ENCODE assay signal across 9 cellular contexts in genomic region chr9:111957856-111958631, GRCh38.
DNase-seq lines count a peak whose midpoint lies in the region; ATAC-seq and TF ChIP-seq lines count a peak whose summit lies in the region.
"Had no signal": no experiment of that assay in that cellular context is flagged by ENCODE, and none has a peak within 500 bp of the region (broad histone marks: within the 10 kb centered on the region; RNA-seq: fewer than 3 reads in every experiment).

No MANE protein-coding gene starts in this region.

- no peak for TF ChIP-seq CTCF in Caco-2 (IDR thresholded peaks at IDR 0.05; ENCODE audit: insufficient read depth in 1 of 2, low read depth in 1 of 2, low read length in 1 of 2, severe bottlenecking in 1 of 2, unreplicated experiment in 1 of 2)
- no peak for TF ChIP-seq CTCF in astrocyte of the cerebellum (IDR thresholded peaks at IDR 0.05; ENCODE audit: low read depth, low read length, missing control alignments)
- no peak for TF ChIP-seq CTCF in right lobe of liver (IDR thresholded peaks at IDR 0.05)

- no peak for TF ChIP-seq POLR2A in right lobe of liver (IDR thresholded peaks at IDR 0.05)

- no peaks in the 10 kb centered on the region for H3K9me3 Mint-ChIP-seq in Caco-2 (ENCODE audit: unreplicated experiment)

- H3K36me3 Mint-ChIP-seq in Caco-2 (ENCODE audit: insufficient read depth, unreplicated experiment): no peaks in the 10 kb centered on the region

- peak overlapping the region; percentile 57 for H3K27ac Mint-ChIP-seq in Caco-2 (ENCODE audit: unreplicated experiment)

- peaks cover 23% of the 10 kb centered on the region for H3K4me1 ChIP-seq in Caco-2
- peaks cover 0 to 10% (median 0%) of the 10 kb centered on the region in 4 donors for H3K4me1 ChIP-seq in right lobe of liver
- no peaks in the 10 kb centered on the region for H3K4me1 ChIP-seq in aorta (ENCODE audit: control insufficient read depth in 1 of 2, insufficient read depth in 2 of 2, low read length in 2 of 2)

- H3K27ac ChIP-seq in right lobe of liver (no peak overlapping the region), aorta (ENCODE audit: low read depth in 1 of 2, low read length in 2 of 2) (peak overlapping the region in 1 of 2 donors; percentile 7)
- H3K27ac ChIP-seq: neutrophil had no signal

- CTCF ChIA-PET in Caco-2 (lab: Charles Lee): interaction anchor here (0.7 kb wide), 1 partner anchor 223 kb away, joined by 8 read pairs; no protein-coding TSS in a partner anchor

- H3K27me3 Mint-ChIP-seq in Caco-2 (ENCODE audit: insufficient read depth, unreplicated experiment): no peaks in the 10 kb centered on the region

- H3K4me3 ChIP-seq in Caco-2 (ENCODE audit: low read depth, low read length) (no peak overlapping the region), astrocyte of the cerebellum (ENCODE audit: low read depth, low read length) (peak overlapping the region; percentile 16), right lobe of liver (no peak overlapping the region), aorta (ENCODE audit: low read length in 2 of 2) (no peak overlapping the region)

- 27% methylated on average over 3 of the region's 3 CpGs for WGBS in right lobe of liver (ENCODE audit: insufficient coverage, low coverage, low lambda C conversion rate, missing lambda C conversion rate)
- 0 to 2% methylated on average over 3 of the region's 3 CpGs for WGBS in aorta, 2 donors

- no TSS peak for BruUV-seq in Caco-2 (replicated peaks; lab: Mats Ljungman, UMichigan)

- no peaks in the 10 kb centered on the region for H3K9me3 ChIP-seq in Caco-2
- no peaks in the 10 kb centered on the region for H3K9me3 ChIP-seq in right lobe of liver
- H3K9me3 ChIP-seq in aorta (ENCODE audit: control insufficient read depth, low read length): no peaks in the 10 kb centered on the region
- H3K9me3 ChIP-seq: neutrophil had no signal

- intact Hi-C loops in Caco-2 (cut with micrococcal nuclease; ENCODE audit: unreplicated experiment): no loop called here
- intact Hi-C loops in right lobe of liver (cut with DNase I): no loop called here
- intact Hi-C loops in aorta (cut with DNase I): no loop called here

- no peak overlapping the region for H3K4me3 Mint-ChIP-seq in Caco-2 (ENCODE audit: unreplicated experiment)

- DNase-seq in Caco-2: no peak
- peak; percentile 27 for DNase-seq in NCI-H82 treated with DMSO at 0.1 percent for 48 hours (lab: John Stamatoyannopoulos, UW; ENCODE audit: unreplicated experiment)
- DNase-seq in astrocyte of the cerebellum (ENCODE audit: low read depth): peak; percentile 83
- no peak for DNase-seq in right lobe of liver
- DNase-seq in aorta: no peak
- no peak for DNase-seq in DMS153 treated with DMSO at 0.1 percent for 48 hours (lab: John Stamatoyannopoulos, UW; ENCODE audit: unreplicated experiment)
- no peak for DNase-seq in stimulated activated CD4-positive, alpha-beta T cell treated with anti-CD3 and anti-CD28 coated beads, Interleukin-2, amount 100 ng/mL, for 24 hours

- ATAC-seq in GM21825 (IDR thresholded peaks at IDR 0.05; ENCODE audit: unreplicated experiment): peak; percentile 61
- ATAC-seq in right lobe of liver: peak; percentile 15 to 60 (median 54)
- ATAC-seq in aorta (ENCODE audit: low FRiP score): peak; percentile 77

- POLR2A ChIA-PET in Caco-2 (lab: Charles Lee): no interaction called here

- H3K36me3 ChIP-seq in Caco-2 (ENCODE audit: control insufficient read depth, insufficient read depth, low read length): no peaks in the 10 kb centered on the region
- H3K36me3 ChIP-seq in right lobe of liver: no peaks in the 10 kb centered on the region
- no peaks in the 10 kb centered on the region for H3K36me3 ChIP-seq in aorta (ENCODE audit: control insufficient read depth in 1 of 2, insufficient read depth in 2 of 2, low read length in 1 of 2)
- H3K36me3 ChIP-seq: neutrophil had no signal

- no peaks in the 10 kb centered on the region for H3K27me3 ChIP-seq in Caco-2 (replicated peaks; ENCODE audit: control insufficient read depth, insufficient read depth, low read length)
- H3K27me3 ChIP-seq in right lobe of liver: no peaks in the 10 kb centered on the region
- H3K27me3 ChIP-seq in aorta (ENCODE audit: control insufficient read depth in 1 of 2, insufficient read depth in 2 of 2, low read length in 1 of 2): no peaks in the 10 kb centered on the region

- in situ Hi-C loops in astrocyte of the cerebellum (cut with HindIII; ENCODE audit: low sequenced_read_pairs): no loop called here

- peaks cover 38% of the 10 kb centered on the region for H3K4me1 Mint-ChIP-seq in Caco-2 (ENCODE audit: low read depth, unreplicated experiment)

Comparison
In these comparisons a context has a peak if more than half of its experiments do, and no peak if none do; other contexts are left out.
1. DNase-seq: peak in NCI-H82 treated with DMSO at 0.1 percent for 48 hours (single experiment) and astrocyte of the cerebellum (single experiment); none in Caco-2 (0 of 2), right lobe of liver (0 of 3), aorta (0 of 2), DMS153 treated with DMSO at 0.1 percent for 48 hours (single experiment) and stimulated activated CD4-positive, alpha-beta T cell treated with anti-CD3 and anti-CD28 coated beads, Interleukin-2, amount 100 ng/mL, for 24 hours (0 of 2).
2. Peak in every context shown above with its lines, with median percentiles within 50 percentile points of each other: ATAC-seq.